In genomic region chr9:99563364-99563763, GRCh38 we compare ENCODE assay signal across 1 cellular context.
TF ChIP-seq lines count a peak whose summit lies in the region.

No MANE protein-coding gene starts in this region.

TF ChIP-seq in HepG2, 621 proteins besides CTCF, POLR2A, EP300 and RAD21:
- TF ChIP-seq NFE2 (CRISPR knock-in tag; IDR thresholded peaks at IDR 0.05) (peak; percentile 16; the same call in 1 of the 2 replicates), SIN3B (IDR thresholded peaks at IDR 0.05; ENCODE audit: low read length) (no peak), KDM6A (CRISPR knock-in tag; IDR thresholded peaks at IDR 0.05; ENCODE audit: low read depth) (no peak), SNAPC5 (CRISPR knock-in tag; IDR thresholded peaks at IDR 0.05; ENCODE audit: borderline replicate concordance) (no peak), GTF3A (CRISPR knock-in tag; conservative IDR thresholded peaks at IDR 0.05) (no peak), ZNF563 (CRISPR knock-in tag; IDR thresholded peaks at IDR 0.05) (no peak), E2F2 (CRISPR knock-in tag; IDR thresholded peaks at IDR 0.05; ENCODE audit: borderline replicate concordance) (no peak), RARA (CRISPR knock-in tag; IDR thresholded peaks at IDR 0.05) (no peak)
